Comparison of ENCODE assay signal across 16 cellular contexts in genomic region chr19:49109569-49110233, GRCh38. TPM values are rescaled to one million over a fixed set of nuclear protein-coding genes. Genes with fewer than 3 reads are reported as not detected.
DNase-seq lines count a peak whose midpoint lies in the region; ATAC-seq and TF ChIP-seq lines count a peak whose summit lies in the region.
"Had no signal": no experiment of that assay in that cellular context is flagged by ENCODE, and none has a peak within 500 bp of the region (broad histone marks: within the 10 kb centered on the region; RNA-seq: fewer than 3 reads in every experiment).

No MANE protein-coding gene starts in this region.

- no peak for ATAC-seq in psoas muscle
- no peak for ATAC-seq in HG03378 (IDR thresholded peaks at IDR 0.05; ENCODE audit: unreplicated experiment)
- ATAC-seq: activated CD8-positive, alpha-beta T cell treated with anti-CD3 and anti-CD28 coated beads, Interleukin-2, amount 10 ng/mL, durations not matched to agents 7 days and 5 days; sciatic nerve had no signal

- peak; percentile 49 for DNase-seq in activated CD8-positive, alpha-beta memory T cell treated with anti-CD3 and anti-CD28 coated beads, Interleukin-2, amount 50 U/mL, for 48 hours
- no peak for DNase-seq in activated CD8-positive, alpha-beta memory T cell treated with anti-CD3 and anti-CD28 coated beads, Interleukin-2, amount 50 U/mL, for 4 hours
- no peak for DNase-seq in psoas muscle
- DNase-seq: activated CD8-positive, alpha-beta T cell treated with anti-CD3 and anti-CD28 coated beads, Interleukin-2, amount 10 ng/mL, durations not matched to agents 7 days and 5 days; CD4-positive, CD25-positive, alpha-beta regulatory T cell; NCI-H1105 treated with DMSO at 0.1 percent for 48 hours; NCI-H2171; stimulated activated CD8-positive, alpha-beta memory T cell treated with anti-CD3 and anti-CD28 coated beads, Interleukin-4, amount 100 ng/mL, for 48 hours; testis; WERI-Rb-1 had no signal

- H3K27me3 ChIP-seq in psoas muscle (ENCODE audit: insufficient read depth in 3 of 3, low read length in 2 of 3): no peaks in the 10 kb centered on the region
- H3K27me3 ChIP-seq: testis had no signal

- no peaks in the 10 kb centered on the region for H3K9me3 ChIP-seq in psoas muscle
- H3K9me3 ChIP-seq: testis had no signal

- no peak for TF ChIP-seq CTCF in psoas muscle (IDR thresholded peaks at IDR 0.05)

- peak overlapping the region; percentile 28 for H3K27ac ChIP-seq in psoas muscle
- H3K27ac ChIP-seq: HL-60, KMS-11, WERI-Rb-1 had no signal

- H3K36me3 ChIP-seq in psoas muscle (ENCODE audit: insufficient read depth in 1 of 2, low read depth in 1 of 2): peaks cover 0 to 49% of the 10 kb centered on the region in 2 donors

- 59 to 80% (median 75%) methylated on average over 8 of the region's 8 CpGs for WGBS in psoas muscle, 3 donors

- H3K4me1 ChIP-seq in psoas muscle: peaks cover 30% of the 10 kb centered on the region

- no peak overlapping the region for H3K4me3 ChIP-seq in psoas muscle
- H3K4me3 ChIP-seq: testis had no signal

- intact Hi-C loops in psoas muscle (cut with DNase I): no loop called here

RNA-seq across cellular contexts. Expression of gene LIN7B, which starts 4.5 kb away (rescaled TPM):
- total RNA-seq in psoas muscle: 10 to 100 TPM; 11.8 to 27.9 (median 22.3) TPM
- polyA plus RNA-seq in psoas muscle: 10 to 100 TPM; 13.9 to 24.3 (median 15.8) TPM

RNA-seq across cellular contexts. Expression of gene C19orf73, which starts 9.2 kb away (rescaled TPM):
- total RNA-seq in psoas muscle: 1 to 10 TPM in 2 of 4 donors, under 1 TPM in 2; 0.54 to 1.6 (median 1.2) TPM
- polyA plus RNA-seq in psoas muscle: 1 to 10 TPM; 1.7 to 1.9 (median 1.9) TPM

RNA-seq across cellular contexts. Expression of gene PPFIA3, which starts 9.6 kb away (rescaled TPM):
- total RNA-seq in psoas muscle: 1 to 10 TPM; 1.4 to 3.8 (median 2.6) TPM
- polyA plus RNA-seq in psoas muscle: 1 to 10 TPM; 2.6 to 5.0 (median 3.2) TPM

RNA-seq across cellular contexts. Expression of gene SNRNP70, which starts 24.4 kb away (rescaled TPM):
- 100 to 1,000 TPM in 3 of 4 donors, 10 to 100 TPM in 1; 89.1 to 133 (median 111) TPM for total RNA-seq in psoas muscle
- polyA plus RNA-seq in psoas muscle: 100 to 1,000 TPM in 1 of 3 donors, 10 to 100 TPM in 2; 83.2 to 123 (median 85.3) TPM

RNA-seq across cellular contexts. Expression of gene KCNA7, which starts 37.2 kb away (rescaled TPM):
- 10 to 100 TPM in 3 of 4 donors, 1 to 10 TPM in 1; 9.7 to 21.4 (median 17.2) TPM for total RNA-seq in psoas muscle
- 10 to 100 TPM; 12.6 to 23.9 (median 17.0) TPM for polyA plus RNA-seq in psoas muscle
- total RNA-seq: activated CD8-positive, alpha-beta T cell treated with anti-CD3 and anti-CD28 coated beads, Interleukin-2, amount 10 ng/mL, durations not matched to agents 7 days and 5 days; CD4-positive, CD25-positive, alpha-beta regulatory T cell; cerebellum; epithelial cell of proximal tubule; sciatic nerve had no signal
- polyA plus RNA-seq: CD4-positive, CD25-positive, alpha-beta regulatory T cell had no signal
